In genomic region chr10:57964371-57964770, GRCh38 we compare ENCODE assay signal across 15 cellular contexts.
DNase-seq lines count a peak whose midpoint lies in the region; ATAC-seq, FAIRE-seq and TF ChIP-seq lines count a peak whose summit lies in the region.
"Had no signal": no experiment of that assay in that cellular context is flagged by ENCODE, and none has a peak within 500 bp of the region (broad histone marks: within the 10 kb centered on the region; RNA-seq: fewer than 3 reads in every experiment).

No MANE protein-coding gene starts in this region.

- H3K4me3 Mint-ChIP-seq in activated naive CD4-positive, alpha-beta T cell treated with anti-CD3 and anti-CD28 coated beads, Interleukin-2, amount 10 ng/mL, durations not matched to agents 7 days and 5 days, result no peak overlapping the region
- H3K4me3 Mint-ChIP-seq: CD4-positive, alpha-beta memory T cell; stimulated activated naive B cell treated with anti-CD40 and anti-IgM and Interleukin-4, amounts not matched to agents 10 μg/mL and 1 μg/mL and 100 μg/mL, for 72 hours had no signal

- H3K27me3 ChIP-seq in left lung, result no peaks in the 10 kb centered on the region

- H3K4me1 Mint-ChIP-seq in activated naive CD4-positive, alpha-beta T cell treated with anti-CD3 and anti-CD28 coated beads, Interleukin-2, amount 10 ng/mL, durations not matched to agents 7 days and 5 days, result no peaks in the 10 kb centered on the region
- H3K4me1 Mint-ChIP-seq: CD4-positive, alpha-beta memory T cell; stimulated activated naive B cell treated with anti-CD40 and anti-IgM and Interleukin-4, amounts not matched to agents 10 μg/mL and 1 μg/mL and 100 μg/mL, for 72 hours had no signal

- intact Hi-C loops in left lung (cut with DNase I), result no loop called here

- H3K36me3 Mint-ChIP-seq in activated naive CD4-positive, alpha-beta T cell treated with anti-CD3 and anti-CD28 coated beads, Interleukin-2, amount 10 ng/mL, durations not matched to agents 7 days and 5 days, result no peaks in the 10 kb centered on the region
- H3K36me3 Mint-ChIP-seq: CD4-positive, alpha-beta memory T cell; stimulated activated naive B cell treated with anti-CD40 and anti-IgM and Interleukin-4, amounts not matched to agents 10 μg/mL and 1 μg/mL and 100 μg/mL, for 72 hours had no signal

- DNase-seq in AG08396 (ENCODE audit: low spot score) (peak; percentile 65), HT1080 (ENCODE audit: low read depth) (peak; percentile 89), astrocyte of the cerebellum (ENCODE audit: low read depth) (peak; percentile 90), inferior parietal cortex (ENCODE audit: extremely low spot score) (peak; percentile 70), urothelium cell line (ENCODE audit: low spot score) (no peak), left lung (no peak)
- no peak for DNase-seq in activated naive CD4-positive, alpha-beta T cell treated with anti-CD3 and anti-CD28 coated beads, Interleukin-2, amount 10 ng/mL, durations not matched to agents 7 days and 5 days
- DNase-seq: activated CD8-positive, alpha-beta memory T cell treated with anti-CD3 and anti-CD28 coated beads, Interleukin-2, amount 50 U/mL, for 48 hours; CD4-positive, alpha-beta memory T cell; cortex of kidney; NK-92 treated with Interleukin-12 subunit alpha and Interleukin-12 subunit beta, amount 100 ng/mL, for 24 hours; stimulated activated naive B cell treated with anti-CD40 and anti-IgM and Interleukin-4, amounts not matched to agents 10 μg/mL and 1 μg/mL and 100 μg/mL, for 72 hours; T-helper 9 cell had no signal

- H3K36me3 ChIP-seq in left lung, result no peaks in the 10 kb centered on the region

- no peak overlapping the region for H3K4me3 ChIP-seq in astrocyte of the cerebellum (ENCODE audit: low read depth, low read length)
- H3K4me3 ChIP-seq in left lung, result no peak overlapping the region

- TF ChIP-seq CTCF in astrocyte of the cerebellum (IDR thresholded peaks at IDR 0.05; ENCODE audit: low read depth, low read length, missing control alignments) (no peak), left lung (IDR thresholded peaks at IDR 0.05) (no peak)

- no peaks in the 10 kb centered on the region for H3K27me3 Mint-ChIP-seq in activated naive CD4-positive, alpha-beta T cell treated with anti-CD3 and anti-CD28 coated beads, Interleukin-2, amount 10 ng/mL, durations not matched to agents 7 days and 5 days
- H3K27me3 Mint-ChIP-seq: stimulated activated naive B cell treated with anti-CD40 and anti-IgM and Interleukin-4, amounts not matched to agents 10 μg/mL and 1 μg/mL and 100 μg/mL, for 72 hours had no signal

- CTCF ChIA-PET in activated naive CD4-positive, alpha-beta T cell treated with anti-CD3 and anti-CD28 coated beads, Interleukin-2, amount 10 ng/mL, durations not matched to agents 7 days and 5 days (lab: Charles Lee), result no interaction called here

- H3K9me3 Mint-ChIP-seq in activated naive CD4-positive, alpha-beta T cell treated with anti-CD3 and anti-CD28 coated beads, Interleukin-2, amount 10 ng/mL, durations not matched to agents 7 days and 5 days, result peaks cover 3% of the 10 kb centered on the region

- no peaks in the 10 kb centered on the region for H3K9me3 ChIP-seq in left lung

- H3K4me1 ChIP-seq in left lung, result no peaks in the 10 kb centered on the region

- no peak overlapping the region for H3K27ac Mint-ChIP-seq in activated naive CD4-positive, alpha-beta T cell treated with anti-CD3 and anti-CD28 coated beads, Interleukin-2, amount 10 ng/mL, durations not matched to agents 7 days and 5 days
- H3K27ac Mint-ChIP-seq: CD4-positive, alpha-beta memory T cell; stimulated activated naive B cell treated with anti-CD40 and anti-IgM and Interleukin-4, amounts not matched to agents 10 μg/mL and 1 μg/mL and 100 μg/mL, for 72 hours had no signal

- H3K27ac ChIP-seq in left lung, result no peak overlapping the region

- FAIRE-seq in urothelium cell line (lab: Jason Lieb, UNC), result no peak
- FAIRE-seq: GM18507 had no signal

- ATAC-seq in GM18868 (IDR thresholded peaks at IDR 0.05; ENCODE audit: unreplicated experiment) (no peak), left lung (no peak)
- ATAC-seq: stimulated activated naive B cell treated with anti-CD40 and anti-IgM and Interleukin-4, amounts not matched to agents 10 μg/mL and 1 μg/mL and 100 μg/mL, for 72 hours had no signal

- in situ Hi-C loops in astrocyte of the cerebellum (cut with HindIII; ENCODE audit: low sequenced_read_pairs), result no loop called here

Comparison
In these comparisons a context has a peak if more than half of its experiments do, and no peak if none do; other contexts are left out.
1. DNase-seq: peak in AG08396 (single experiment), HT1080 (single experiment), astrocyte of the cerebellum (single experiment) and inferior parietal cortex (single experiment); none in urothelium cell line (single experiment), activated naive CD4-positive, alpha-beta T cell treated with anti-CD3 and anti-CD28 coated beads, Interleukin-2, amount 10 ng/mL, durations not matched to agents 7 days and 5 days (single experiment) and left lung (0 of 2).